Comparison of ENCODE assay signal across 11 cellular contexts in genomic region chr10:92857904-92858514, GRCh38.
"Had no signal": no experiment of that assay in that cellular context is flagged by ENCODE, and none has a peak within 500 bp of the region (broad histone marks: within the 10 kb centered on the region; RNA-seq: fewer than 3 reads in every experiment).

No MANE protein-coding gene starts in this region.

- H3K9me3 ChIP-seq: ovary had no signal

- H3K27ac Mint-ChIP-seq: activated T-helper 17 cell treated with anti-CD3 and anti-CD28 coated beads, Interleukin-2, amount 50 U/mL, for 72 hours had no signal

- H3K4me3 Mint-ChIP-seq: activated T-helper 17 cell treated with anti-CD3 and anti-CD28 coated beads, Interleukin-2, amount 50 U/mL, for 72 hours; naive thymus-derived CD4-positive, alpha-beta T cell had no signal

- H3K4me3 ChIP-seq: left ventricle myocardium inferior, mucosa of descending colon, ovary, transverse colon had no signal

- H3K36me3 ChIP-seq: left ventricle myocardium inferior, ovary, transverse colon had no signal

- H3K27ac ChIP-seq: left ventricle myocardium inferior, ovary, transverse colon had no signal

- ATAC-seq: activated T-helper 17 cell treated with anti-CD3 and anti-CD28 coated beads, Interleukin-2, amount 50 U/mL, for 72 hours; mucosa of descending colon; naive thymus-derived CD4-positive, alpha-beta T cell; sciatic nerve; stimulated activated naive CD8-positive, alpha-beta T cell treated with anti-CD3 and anti-CD28 coated beads, Interleukin-15, Interleukin-2, amounts not matched to agents 100 U/mL and 50 U/mL, for 24 hours had no signal

- H3K4me1 Mint-ChIP-seq: activated T-helper 17 cell treated with anti-CD3 and anti-CD28 coated beads, Interleukin-2, amount 50 U/mL, for 72 hours had no signal

- H3K27me3 Mint-ChIP-seq: activated T-helper 17 cell treated with anti-CD3 and anti-CD28 coated beads, Interleukin-2, amount 50 U/mL, for 72 hours; naive thymus-derived CD4-positive, alpha-beta T cell had no signal

- H3K4me1 ChIP-seq: left ventricle myocardium inferior, transverse colon had no signal

- DNase-seq: activated naive CD4-positive, alpha-beta T cell treated with Interleukin-2 at 50 U/mL for 16 hours; activated T-cell treated with anti-CD3 and anti-CD28 coated beads for 4 hours; hypothalamus; left ventricle myocardium inferior; mucosa of descending colon; naive thymus-derived CD4-positive, alpha-beta T cell; ovary; stimulated activated naive CD8-positive, alpha-beta T cell treated with anti-CD3 and anti-CD28 coated beads, Interleukin-15, Interleukin-2, amounts not matched to agents 100 U/mL and 50 U/mL, for 24 hours; transverse colon had no signal
